ENCODE assay signal across 15 cellular contexts in genomic region chr15:48671381-48672022, GRCh38. TPM values are rescaled to one million over a fixed set of nuclear protein-coding genes. Genes with fewer than 3 reads are reported as not detected.
DNase-seq lines count a peak whose midpoint lies in the region; ATAC-seq and TF ChIP-seq lines count a peak whose summit lies in the region.
"Had no signal": no experiment of that assay in that cellular context is flagged by ENCODE, and none has a peak within 500 bp of the region (broad histone marks: within the 10 kb centered on the region; RNA-seq: fewer than 3 reads in every experiment).

No MANE protein-coding gene starts in this region.

- in situ Hi-C loops in HAP-1 (cut with MboI; ENCODE audit: low sequenced_read_pairs) = no loop called here

- H3K4me3 Mint-ChIP-seq in natural killer cell treated with Interleukin-12 subunit alpha and Interleukin-12 subunit beta and Interleukin-15 and Interleukin-18, amount 100 ng/mL, for 72 hours = no peak overlapping the region
- H3K4me3 Mint-ChIP-seq: activated CD4-positive, alpha-beta T cell treated with anti-CD3 and anti-CD28 coated beads, Interleukin-2, amount 10 ng/mL, durations not matched to agents 24 days and 14 days; activated naive CD8-positive, alpha-beta T cell treated with anti-CD3 and anti-CD28 coated beads, Interleukin-2, amount 50 U/mL, for 24 hours had no signal

- H3K4me3 ChIP-seq in AG09309 (ENCODE audit: control insufficient read depth, low read depth, low read length) (no peak overlapping the region), SJSA1 (no peak overlapping the region), fibroblast of mammary gland (ENCODE audit: control insufficient read depth, low read depth, low read length) (no peak overlapping the region), HAP-1 (no peak overlapping the region)
- H3K4me3 ChIP-seq: lower lobe of right lung had no signal

- ATAC-seq in omental fat pad (ENCODE audit: low FRiP score) (peak; percentile 48), GM19397 (IDR thresholded peaks at IDR 0.05; ENCODE audit: unreplicated experiment) (no peak)
- no peak for ATAC-seq in natural killer cell treated with Interleukin-12 subunit alpha and Interleukin-12 subunit beta and Interleukin-15 and Interleukin-18, amount 100 ng/mL, for 72 hours
- ATAC-seq: activated naive CD8-positive, alpha-beta T cell treated with anti-CD3 and anti-CD28 coated beads, Interleukin-2, amount 50 U/mL, for 24 hours; lower lobe of right lung had no signal

- no peaks in the 10 kb centered on the region for H3K4me1 Mint-ChIP-seq in natural killer cell treated with Interleukin-12 subunit alpha and Interleukin-12 subunit beta and Interleukin-15 and Interleukin-18, amount 100 ng/mL, for 72 hours (ENCODE audit: low read depth in 2 of 2)
- H3K4me1 Mint-ChIP-seq: activated CD4-positive, alpha-beta T cell treated with anti-CD3 and anti-CD28 coated beads, Interleukin-2, amount 10 ng/mL, durations not matched to agents 24 days and 14 days; activated naive CD8-positive, alpha-beta T cell treated with anti-CD3 and anti-CD28 coated beads, Interleukin-2, amount 50 U/mL, for 24 hours had no signal

- no peak overlapping the region for H3K27ac Mint-ChIP-seq in natural killer cell treated with Interleukin-12 subunit alpha and Interleukin-12 subunit beta and Interleukin-15 and Interleukin-18, amount 100 ng/mL, for 72 hours
- H3K27ac Mint-ChIP-seq: activated CD4-positive, alpha-beta T cell treated with anti-CD3 and anti-CD28 coated beads, Interleukin-2, amount 10 ng/mL, durations not matched to agents 24 days and 14 days; activated naive CD8-positive, alpha-beta T cell treated with anti-CD3 and anti-CD28 coated beads, Interleukin-2, amount 50 U/mL, for 24 hours had no signal

- H3K36me3 ChIP-seq in SJSA1 (no peaks in the 10 kb centered on the region), HAP-1 (replicated peaks) (no peaks in the 10 kb centered on the region)
- H3K36me3 ChIP-seq: BE2C, lower lobe of right lung had no signal

- TF ChIP-seq CTCF in AG09309 (IDR thresholded peaks at IDR 0.05; ENCODE audit: control insufficient read depth, insufficient read depth, low read depth, low read length, missing control alignments) (no peak), fibroblast of mammary gland (conservative IDR thresholded peaks at IDR 0.05; ENCODE audit: control insufficient read depth, insufficient read depth, low read depth, low read length) (no peak), omental fat pad (IDR thresholded peaks at IDR 0.05) (no peak)

- H3K27ac ChIP-seq in SJSA1 = peak overlapping the region; percentile 75
- H3K27ac ChIP-seq: lower lobe of right lung had no signal

- H3K27me3 ChIP-seq in SJSA1 (replicated peaks) (no peaks in the 10 kb centered on the region), HAP-1 (ENCODE audit: low read depth) (no peaks in the 10 kb centered on the region)
- H3K27me3 ChIP-seq: BE2C had no signal

- H3K9me3 ChIP-seq in SJSA1 (replicated peaks) (no peaks in the 10 kb centered on the region), HAP-1 (no peaks in the 10 kb centered on the region)
- H3K9me3 ChIP-seq: BE2C, lower lobe of right lung had no signal

- H3K36me3 Mint-ChIP-seq in natural killer cell treated with Interleukin-12 subunit alpha and Interleukin-12 subunit beta and Interleukin-15 and Interleukin-18, amount 100 ng/mL, for 72 hours = no peaks in the 10 kb centered on the region

- DNase-seq in AG09309 (ENCODE audit: low read depth) = peak; percentile 58
- DNase-seq in SJSA1 (ENCODE audit: low read depth in 1 of 2, low spot score in 2 of 2) = peak; percentile 87 to 91
- DNase-seq in fibroblast of mammary gland (ENCODE audit: low read depth) = peak; percentile 99
- no peak for DNase-seq in omental fat pad (ENCODE audit: low spot score)
- DNase-seq in iPS-NIHi7 (ENCODE audit: extremely low spot score) = no peak
- DNase-seq in HAP-1 (ENCODE audit: low spot score in 2 of 2) = no peak
- DNase-seq in natural killer cell treated with Interleukin-12 subunit alpha and Interleukin-12 subunit beta and Interleukin-15 and Interleukin-18, amount 100 ng/mL, for 72 hours (ENCODE audit: low spot score) = no peak
- DNase-seq: activated CD4-positive, alpha-beta T cell treated with anti-CD3 and anti-CD28 coated beads, Interleukin-2, amount 10 ng/mL, durations not matched to agents 24 days and 14 days; activated naive CD8-positive, alpha-beta T cell treated with anti-CD3 and anti-CD28 coated beads, Interleukin-2, amount 50 U/mL, for 24 hours; BE2C; lower lobe of right lung; NCI-H1092; NCI-H526; retina had no signal

- no peaks in the 10 kb centered on the region for H3K9me3 Mint-ChIP-seq in natural killer cell treated with Interleukin-12 subunit alpha and Interleukin-12 subunit beta and Interleukin-15 and Interleukin-18, amount 100 ng/mL, for 72 hours
- H3K9me3 Mint-ChIP-seq: activated CD4-positive, alpha-beta T cell treated with anti-CD3 and anti-CD28 coated beads, Interleukin-2, amount 10 ng/mL, durations not matched to agents 24 days and 14 days; activated naive CD8-positive, alpha-beta T cell treated with anti-CD3 and anti-CD28 coated beads, Interleukin-2, amount 50 U/mL, for 24 hours had no signal

- H3K27me3 Mint-ChIP-seq in natural killer cell treated with Interleukin-12 subunit alpha and Interleukin-12 subunit beta and Interleukin-15 and Interleukin-18, amount 100 ng/mL, for 72 hours = peaks cover 0 to 5% of the 10 kb centered on the region in 2 donors
- H3K27me3 Mint-ChIP-seq: activated naive CD8-positive, alpha-beta T cell treated with anti-CD3 and anti-CD28 coated beads, Interleukin-2, amount 50 U/mL, for 24 hours had no signal

- H3K4me1 ChIP-seq in SJSA1 (replicated peaks) (peaks cover 78% of the 10 kb centered on the region), HAP-1 (no peaks in the 10 kb centered on the region)
- H3K4me1 ChIP-seq: BE2C, lower lobe of right lung had no signal

RNA-seq across cellular contexts. Expression of gene FBN1, which starts 26.0 kb away (rescaled TPM):
- 352 and 372 TPM in 2 replicates for total RNA-seq in SJSA1 (2014; rRNA removed; shearing (Covaris generic))
- 100 to 1,000 TPM in 3 of 4 donors, 10 to 100 TPM in 1; 91.5 to 413 (median 137) TPM for total RNA-seq in omental fat pad
- total RNA-seq in natural killer cell treated with Interleukin-12 subunit alpha and Interleukin-12 subunit beta and Interleukin-15 and Interleukin-18, amount 100 ng/mL, for 72 hours = under 1 TPM; 0.29 to 0.59 TPM

Comparison
In these comparisons a context has a peak if more than half of its experiments do, and no peak if none do; other contexts are left out.
1. DNase-seq: peak in AG09309 (single experiment), SJSA1 (2 of 2) and fibroblast of mammary gland (single experiment); none in omental fat pad (single experiment), iPS-NIHi7 (single experiment), HAP-1 (0 of 2) and natural killer cell treated with Interleukin-12 subunit alpha and Interleukin-12 subunit beta and Interleukin-15 and Interleukin-18, amount 100 ng/mL, for 72 hours (single experiment).
2. RNA of gene FBN1, which starts 26.0 kb away (total RNA-seq): 352 to 372 TPM in SJSA1 and 91.5 to 413 TPM in omental fat pad; 0.29 to 0.59 TPM in natural killer cell treated with Interleukin-12 subunit alpha and Interleukin-12 subunit beta and Interleukin-15 and Interleukin-18, amount 100 ng/mL, for 72 hours; every median in the first group is over 10 times any median in the second.